Comparison of ENCODE assay signal across 16 cellular contexts in genomic region chr20:36832791-36833190, GRCh38. TPM values are rescaled to one million over a fixed set of nuclear protein-coding genes. Genes with fewer than 3 reads are reported as not detected.
DNase-seq lines count a peak whose midpoint lies in the region; ATAC-seq and TF ChIP-seq lines count a peak whose summit lies in the region.
"Had no signal": no experiment of that assay in that cellular context is flagged by ENCODE, and none has a peak within 500 bp of the region (broad histone marks: within the 10 kb centered on the region; RNA-seq: fewer than 3 reads in every experiment).

No MANE protein-coding gene starts in this region.

- DNase-seq in breast epithelium (ENCODE audit: low spot score in 2 of 2) (no peak), suprapubic skin (ENCODE audit: low spot score in 2 of 2) (no peak), NCI-H2227 treated with DMSO at 0.1 percent for 48 hours (lab: John Stamatoyannopoulos, UW) (no peak), posterior vena cava (ENCODE audit: low spot score) (no peak)
- no peak for DNase-seq in activated effector memory CD4-positive, alpha-beta T cell treated with Interleukin-2 at 50 U/mL for 16 hours
- DNase-seq: activated CD4-positive, CD25-positive, alpha-beta regulatory T cell; activated T-cell treated with anti-CD3 and anti-CD28 coated beads for 4 hours; body of pancreas; CD8-positive, alpha-beta T cell; KBM-7; NCI-H187; SK-N-SH had no signal

- H3K4me3 ChIP-seq in HUES48 (ENCODE audit: low read depth, low read length), result no peak overlapping the region
- H3K4me3 ChIP-seq in breast epithelium, result no peak overlapping the region
- H3K4me3 ChIP-seq in muscle layer of colon (ENCODE audit: low read depth in 1 of 2, low read length in 2 of 2), result no peak overlapping the region
- H3K4me3 ChIP-seq in suprapubic skin, result no peak overlapping the region
- H3K4me3 ChIP-seq: body of pancreas had no signal

- TF ChIP-seq EP300 in suprapubic skin (IDR thresholded peaks at IDR 0.05), result no peak

- peaks cover 3% of the 10 kb centered on the region for H3K4me1 ChIP-seq in HUES48 (ENCODE audit: control insufficient read depth, insufficient read depth, low read length)
- peaks cover 0 to 11% of the 10 kb centered on the region in 2 donors for H3K4me1 ChIP-seq in breast epithelium
- H3K4me1 ChIP-seq in muscle layer of colon (ENCODE audit: insufficient read depth, low read length), result peaks cover 74% of the 10 kb centered on the region
- H3K4me1 ChIP-seq in suprapubic skin, result peaks cover 58% of the 10 kb centered on the region

- H3K9ac ChIP-seq in HUES48 (ENCODE audit: low read depth, low read length) (no peak overlapping the region), muscle layer of colon (ENCODE audit: low read length) (peak overlapping the region; percentile 2)
- H3K9ac ChIP-seq: SK-N-SH had no signal

- ATAC-seq in HG03025 (IDR thresholded peaks at IDR 0.05; ENCODE audit: low FRiP score, unreplicated experiment), result no peak
- ATAC-seq: body of pancreas; CD8-positive, alpha-beta T cell had no signal

- H3K36me3 ChIP-seq in HUES48 (ENCODE audit: control insufficient read depth, insufficient read depth, low read length) (peaks cover 15% of the 10 kb centered on the region), breast epithelium (peaks cover 4% of the 10 kb centered on the region), muscle layer of colon (ENCODE audit: insufficient read depth, low read length) (peaks cover 19% of the 10 kb centered on the region), suprapubic skin (peaks cover 13% of the 10 kb centered on the region)

- H3K9me3 ChIP-seq in HUES48 (ENCODE audit: control insufficient read depth, insufficient read depth, low read length) (no peaks in the 10 kb centered on the region), breast epithelium (no peaks in the 10 kb centered on the region), muscle layer of colon (ENCODE audit: low read length) (no peaks in the 10 kb centered on the region), suprapubic skin (no peaks in the 10 kb centered on the region)
- H3K9me3 ChIP-seq: body of pancreas, SK-N-SH had no signal

- 66% methylated on average over 7 of the region's 7 CpGs for WGBS in suprapubic skin

- intact Hi-C loops in breast epithelium (cut with DNase I; ENCODE audit: low total_unique reads) (no loop called here), posterior vena cava (cut with DNase I) (loop anchor here in 1 of 2 donors (5.0 kb wide), 1 partner anchor 1480 kb away; no protein-coding TSS in a partner anchor)

- H3K27ac ChIP-seq in HUES48 (ENCODE audit: low read depth, low read length) (peak overlapping the region; percentile 37), breast epithelium (peak overlapping the region; percentile 73 to 89), muscle layer of colon (ENCODE audit: low read depth, low read length) (peak overlapping the region; percentile 80), suprapubic skin (peak overlapping the region; percentile 60)
- H3K27ac ChIP-seq: body of pancreas had no signal

- H3K27me3 ChIP-seq in HUES48 (ENCODE audit: control insufficient read depth, insufficient read depth, low read length), result no peaks in the 10 kb centered on the region
- H3K27me3 ChIP-seq in breast epithelium, result no peaks in the 10 kb centered on the region
- H3K27me3 ChIP-seq in muscle layer of colon (ENCODE audit: control insufficient read depth in 1 of 2, insufficient read depth in 2 of 2, low read length in 2 of 2), result no peaks in the 10 kb centered on the region
- H3K27me3 ChIP-seq in suprapubic skin, result no peaks in the 10 kb centered on the region
- H3K27me3 ChIP-seq: body of pancreas had no signal

- TF ChIP-seq POLR2A in breast epithelium (IDR thresholded peaks at IDR 0.05) (no peak), suprapubic skin (IDR thresholded peaks at IDR 0.05) (no peak)

- TF ChIP-seq CTCF in breast epithelium (IDR thresholded peaks at IDR 0.05), result no peak
- TF ChIP-seq CTCF in suprapubic skin (IDR thresholded peaks at IDR 0.05), result no peak

RNA-seq across cellular contexts. Expression of gene TLDC2, which starts 43.1 kb away (rescaled TPM):
- total RNA-seq in breast epithelium (1 to 10 TPM in 1 of 3 donors, not detected in 2; 1.1 TPM), suprapubic skin (not detected), posterior vena cava (under 1 TPM in 1 of 2 donors, not detected in 1; 0.37 TPM)
- total RNA-seq: body of pancreas; CD8-positive, alpha-beta T cell; myocyte had no signal

RNA-seq across cellular contexts. Expression of gene DSN1, which starts 59.2 kb away (rescaled TPM):
- 10 to 100 TPM in 2 of 3 donors, 1 to 10 TPM in 1; 6.9 to 13.1 (median 11.9) TPM for total RNA-seq in breast epithelium
- total RNA-seq in suprapubic skin, result 10 to 100 TPM in 1 of 4 donors, 1 to 10 TPM in 3; 6.7 to 13.5 (median 9.6) TPM
- total RNA-seq in posterior vena cava, result 1 to 10 TPM; 7.1 to 7.2 TPM
